In the genomic region with DNA sequence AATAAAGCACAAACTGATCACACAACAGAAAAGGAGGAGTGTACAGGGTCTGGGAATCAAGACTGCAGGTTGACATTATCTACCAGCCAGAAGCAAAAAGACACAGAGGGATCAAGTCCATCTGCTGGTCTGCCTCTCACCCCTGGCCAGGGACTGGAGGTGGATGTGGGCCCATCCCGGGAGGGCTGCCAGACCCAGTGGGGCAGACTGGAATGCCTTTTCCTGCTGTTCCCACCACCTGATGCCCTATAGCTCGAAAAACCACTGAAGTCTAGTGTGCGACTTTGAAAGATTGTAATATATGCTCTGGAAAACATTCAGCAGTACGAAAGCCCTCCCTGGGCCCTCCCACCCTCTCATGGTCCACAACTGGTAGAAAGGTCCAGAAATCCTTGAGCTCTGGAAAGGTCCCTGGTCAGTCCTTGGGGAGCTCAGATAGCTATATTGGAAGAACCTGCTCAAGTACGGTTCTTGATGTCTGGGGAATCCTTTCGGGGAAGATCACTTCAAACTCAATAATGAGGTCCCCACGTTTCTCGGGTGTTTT, we compare ENCODE assay signal across 10 cellular contexts. TPM values are rescaled to one million over a fixed set of nuclear protein-coding genes. Genes with fewer than 3 reads are reported as not detected.
DNase-seq lines count a peak whose midpoint lies in the region; TF ChIP-seq lines count a peak whose summit lies in the region.
"Had no signal": no experiment of that assay in that cellular context is flagged by ENCODE, and none has a peak within 500 bp of the region (broad histone marks: within the 10 kb centered on the region; RNA-seq: fewer than 3 reads in every experiment).

No MANE protein-coding gene starts in this region.

- no peak for TF ChIP-seq CTCF in left ventricle myocardium inferior (IDR thresholded peaks at IDR 0.05; ENCODE audit: borderline replicate concordance)
- TF ChIP-seq CTCF in right atrium auricular region (IDR thresholded peaks at IDR 0.05) = no peak
- TF ChIP-seq CTCF in chondrocyte (IDR thresholded peaks at IDR 0.05) = no peak
- TF ChIP-seq CTCF in uterus (IDR thresholded peaks at IDR 0.05) = no peak

- H3K27ac ChIP-seq in left ventricle myocardium inferior (replicated peaks) (peak overlapping the region; percentile 100), right atrium auricular region (peak overlapping the region in 1 of 2 donors; percentile 100), uterus (peak overlapping the region; percentile 24 to 99)

- H3K4me1 ChIP-seq in left ventricle myocardium inferior = peaks cover 59% of the 10 kb centered on the region
- H3K4me1 ChIP-seq in right atrium auricular region = peaks cover 0 to 43% of the 10 kb centered on the region in 2 donors
- peaks cover 44% of the 10 kb centered on the region for H3K4me1 ChIP-seq in mucosa of stomach (ENCODE audit: control insufficient read depth, insufficient read depth, low read length)
- peaks cover 0 to 6% of the 10 kb centered on the region in 2 donors for H3K4me1 ChIP-seq in uterus

- H3K9ac ChIP-seq in mucosa of stomach (ENCODE audit: low read length) = peak overlapping the region; percentile 98

- peaks cover 42% of the 10 kb centered on the region for H3K4me1 Mint-ChIP-seq in chondrocyte (ENCODE audit: low read depth)

- DNase-seq in left ventricle myocardium inferior (no peak), right atrium auricular region (ENCODE audit: low spot score) (no peak), chondrocyte (ENCODE audit: low spot score) (no peak), uterus (no peak), NCI-H69 (lab: John Stamatoyannopoulos, UW) (no peak), CD1c-positive myeloid dendritic cell (ENCODE audit: extremely low spot score) (no peak), ecto neural progenitor cell (ENCODE audit: low spot score) (no peak)
- DNase-seq: DMS79; stimulated activated CD4-positive, alpha-beta T cell treated with anti-CD3 and anti-CD28 coated beads, Interleukin-4, amount 100 ng/mL, for 4 hours had no signal

- no peaks in the 10 kb centered on the region for H3K9me3 Mint-ChIP-seq in chondrocyte (ENCODE audit: low read depth)

- H3K4me3 ChIP-seq in left ventricle myocardium inferior = peak overlapping the region; percentile 99
- peak overlapping the region in 1 of 2 donors; percentile 96 for H3K4me3 ChIP-seq in right atrium auricular region
- H3K4me3 ChIP-seq in mucosa of stomach (ENCODE audit: low read length) = peak overlapping the region; percentile 7
- H3K4me3 ChIP-seq in uterus = peak overlapping the region in 1 of 2 donors; percentile 100

- H3K36me3 ChIP-seq in left ventricle myocardium inferior = peaks cover 33% of the 10 kb centered on the region
- peaks cover 32% of the 10 kb centered on the region for H3K36me3 ChIP-seq in right atrium auricular region
- peaks cover 15% of the 10 kb centered on the region for H3K36me3 ChIP-seq in mucosa of stomach (ENCODE audit: control insufficient read depth, insufficient read depth, low read length)
- H3K36me3 ChIP-seq in uterus = no peaks in the 10 kb centered on the region

- H3K27ac Mint-ChIP-seq in chondrocyte (ENCODE audit: unreplicated experiment) = no peak overlapping the region

- peaks cover 22% of the 10 kb centered on the region for H3K36me3 Mint-ChIP-seq in chondrocyte (ENCODE audit: low read depth)

- no peaks in the 10 kb centered on the region for H3K27me3 Mint-ChIP-seq in chondrocyte (ENCODE audit: low read depth)

- no peak for TF ChIP-seq POLR2A in uterus (IDR thresholded peaks at IDR 0.05)

- H3K9me3 ChIP-seq in left ventricle myocardium inferior (replicated peaks) (no peaks in the 10 kb centered on the region), right atrium auricular region (no peaks in the 10 kb centered on the region), mucosa of stomach (ENCODE audit: control insufficient read depth, low read length) (no peaks in the 10 kb centered on the region), uterus (no peaks in the 10 kb centered on the region)

- H3K27me3 ChIP-seq in left ventricle myocardium inferior (ENCODE audit: low read depth) = no peaks in the 10 kb centered on the region
- H3K27me3 ChIP-seq in right atrium auricular region = no peaks in the 10 kb centered on the region
- no peaks in the 10 kb centered on the region for H3K27me3 ChIP-seq in mucosa of stomach (ENCODE audit: control insufficient read depth, insufficient read depth, low read length)
- H3K27me3 ChIP-seq in uterus = no peaks in the 10 kb centered on the region

- H3K4me3 Mint-ChIP-seq in chondrocyte (ENCODE audit: unreplicated experiment) = peak overlapping the region; percentile 90

- intact Hi-C loops in left ventricle myocardium inferior (cut with micrococcal nuclease) = no loop called here
- intact Hi-C loops in uterus (cut with DNase I; ENCODE audit: low total_unique reads) = no loop called here

RNA-seq across cellular contexts. Expression of gene DNAJB1, which starts 2.6 kb away (rescaled TPM):
- total RNA-seq in left ventricle myocardium inferior = 48.7 TPM
- 10 to 100 TPM; 36.5 to 52.9 TPM for total RNA-seq in right atrium auricular region
- 63.1 to 85.1 TPM (median 77.2 TPM) in 3 replicates for total RNA-seq in chondrocyte
- 10 to 100 TPM; 10.2 to 66.9 (median 40.6) TPM for total RNA-seq in uterus

RNA-seq across cellular contexts. Expression of gene TECR, which starts 13.8 kb away (rescaled TPM):
- total RNA-seq in left ventricle myocardium inferior (69.3 TPM), right atrium auricular region (10 to 100 TPM; 60.3 to 63.9 TPM), chondrocyte (69.4 to 98.0 TPM (median 70.7 TPM) in 3 replicates), uterus (10 to 100 TPM in 3 of 4 donors, 1 to 10 TPM in 1; 4.6 to 68.2 (median 33.9) TPM)

RNA-seq across cellular contexts. Expression of gene GIPC1, which starts 19.6 kb away (rescaled TPM):
- total RNA-seq in left ventricle myocardium inferior (45.5 TPM), right atrium auricular region (10 to 100 TPM; 49.6 to 58.2 TPM), chondrocyte (83.7 to 107 TPM (median 99.6 TPM) in 3 replicates), uterus (10 to 100 TPM; 14.1 to 70.0 (median 36.3) TPM)

RNA-seq across cellular contexts. Expression of gene PTGER1, which starts 40.4 kb away (rescaled TPM):
- total RNA-seq in left ventricle myocardium inferior = not detected
- total RNA-seq in right atrium auricular region = not detected
- 0.29 to 1.6 TPM (median 1.4 TPM) in 3 replicates for total RNA-seq in chondrocyte
- total RNA-seq in uterus = 1 to 10 TPM in 1 of 4 donors, under 1 TPM in 1, not detected in 2; 0.30 to 1.2 TPM

RNA-seq across cellular contexts. Expression of gene NDUFB7, which starts 56.3 kb away (rescaled TPM):
- total RNA-seq in left ventricle myocardium inferior (501 TPM), right atrium auricular region (100 to 1,000 TPM; 593 to 729 TPM), chondrocyte (126 to 154 TPM (median 128 TPM) in 3 replicates), uterus (100 to 1,000 TPM; 119 to 543 (median 221) TPM)
